ENCODE assay signal across 31 cellular contexts in the genomic region with DNA sequence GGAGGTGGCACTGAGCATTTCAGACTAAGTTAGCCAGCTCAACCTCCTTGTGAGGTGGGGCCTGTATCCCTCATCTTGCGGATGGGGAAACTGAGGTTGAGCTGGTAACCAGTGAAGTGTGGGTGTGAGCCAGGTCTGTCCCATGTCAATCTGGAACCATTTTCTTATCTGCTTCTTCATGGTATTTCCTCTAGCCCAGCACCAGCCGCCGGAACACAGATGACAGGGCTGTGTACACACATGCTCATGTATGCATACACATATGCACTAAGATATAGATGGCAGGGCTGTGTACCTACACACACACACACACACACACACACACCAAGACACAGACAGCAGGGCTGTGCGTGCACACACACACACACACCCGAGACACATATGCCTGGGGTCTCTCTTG. TPM values are rescaled to one million over a fixed set of nuclear protein-coding genes. Genes with fewer than 3 reads are reported as not detected.
"Had no signal": no experiment of that assay in that cellular context is flagged by ENCODE, and none has a peak within 500 bp of the region (broad histone marks: within the 10 kb centered on the region; RNA-seq: fewer than 3 reads in every experiment).

No MANE protein-coding gene starts in this region.

- H3K4me3 Mint-ChIP-seq: activated B cell treated with CpG ODN at 0.5 μM for 24 hours; activated CD4-positive, alpha-beta memory T cell treated with anti-CD3 and anti-CD28 coated beads for 36 hours; activated T-cell treated with anti-CD3 and anti-CD28 coated beads, Interleukin-2, amount 50 U/mL, for 4 hours; activated T-helper 17 cell treated with anti-CD3 and anti-CD28 coated beads, Interleukin-2, amount 50 U/mL, for 72 hours; effector memory CD8-positive, alpha-beta T cell; nephron; stimulated activated memory B cell treated with anti-CD40 and anti-IgM and Interleukin-4, amounts not matched to agents 10 μg/mL and 1 μg/mL and 100 μg/mL, for 72 hours; T-helper 2 cell treated with Interferon-gamma antibody and Interleukin-4, amounts not matched to agents 5 μg/mL and 100 μg/mL, for 36 hours had no signal

- DNase-seq: activated B cell treated with CpG ODN at 0.5 μM for 24 hours; activated CD4-positive, alpha-beta memory T cell treated with anti-CD3 and anti-CD28 coated beads for 36 hours; activated CD4-positive, alpha-beta T cell treated with anti-CD3 and anti-CD28 coated beads for 48 hours; activated CD8-positive, alpha-beta memory T cell treated with anti-CD3 and anti-CD28 coated beads, Interleukin-2, amount 50 U/mL, for 4 hours; activated naive CD4-positive, alpha-beta T cell treated with Interleukin-2 at 50 U/mL for 16 hours; activated T-cell treated with anti-CD3 and anti-CD28 coated beads, Interleukin-2, amount 50 U/mL, for 4 hours; cerebellar nuclear complex; effector memory CD8-positive, alpha-beta T cell; hippocampal formation; stimulated activated CD4-positive, alpha-beta T cell treated with anti-CD3 and anti-CD28 coated beads, Interleukin-1b, Interleukin-23, amount 100 ng/mL, for 48 hours; stimulated activated CD4-positive, alpha-beta T cell treated with anti-CD3 and anti-CD28 coated beads, Interleukin-4, amount 100 ng/mL, for 4 hours; stimulated activated CD8-positive, alpha-beta memory T cell treated with anti-CD3 and anti-CD28 coated beads, Interleukin-4, amount 100 ng/mL, for 48 hours; T-helper 1 cell had no signal

- H3K4me3 ChIP-seq: coronary artery, gastroesophageal sphincter, SJSA1, smooth muscle cell, tibial nerve had no signal

- H3K36me3 ChIP-seq: gastroesophageal sphincter, neutrophil, SJSA1, tibial nerve had no signal

- H3K4me1 ChIP-seq: gastroesophageal sphincter, SJSA1, tibial nerve had no signal

- FAIRE-seq: endothelial cell of umbilical vein, kidney had no signal

- H3K27me3 ChIP-seq: tibial nerve had no signal

- H3K9me3 Mint-ChIP-seq: activated B cell treated with CpG ODN at 0.5 μM for 24 hours; activated CD4-positive, alpha-beta memory T cell treated with anti-CD3 and anti-CD28 coated beads for 36 hours; activated T-cell treated with anti-CD3 and anti-CD28 coated beads, Interleukin-2, amount 50 U/mL, for 4 hours; activated T-helper 17 cell treated with anti-CD3 and anti-CD28 coated beads, Interleukin-2, amount 50 U/mL, for 72 hours; effector memory CD8-positive, alpha-beta T cell; nephron; stimulated activated memory B cell treated with anti-CD40 and anti-IgM and Interleukin-4, amounts not matched to agents 10 μg/mL and 1 μg/mL and 100 μg/mL, for 72 hours; T-helper 2 cell treated with Interferon-gamma antibody and Interleukin-4, amounts not matched to agents 5 μg/mL and 100 μg/mL, for 36 hours had no signal

- H3K4me1 Mint-ChIP-seq: activated B cell treated with CpG ODN at 0.5 μM for 24 hours; activated T-helper 17 cell treated with anti-CD3 and anti-CD28 coated beads, Interleukin-2, amount 50 U/mL, for 72 hours; nephron; stimulated activated memory B cell treated with anti-CD40 and anti-IgM and Interleukin-4, amounts not matched to agents 10 μg/mL and 1 μg/mL and 100 μg/mL, for 72 hours had no signal

- H3K27ac Mint-ChIP-seq: activated B cell treated with CpG ODN at 0.5 μM for 24 hours; activated CD4-positive, alpha-beta memory T cell treated with anti-CD3 and anti-CD28 coated beads for 36 hours; activated T-helper 17 cell treated with anti-CD3 and anti-CD28 coated beads, Interleukin-2, amount 50 U/mL, for 72 hours; effector memory CD8-positive, alpha-beta T cell; nephron; progenitor cell of endocrine pancreas; stimulated activated memory B cell treated with anti-CD40 and anti-IgM and Interleukin-4, amounts not matched to agents 10 μg/mL and 1 μg/mL and 100 μg/mL, for 72 hours; T-helper 2 cell treated with Interferon-gamma antibody and Interleukin-4, amounts not matched to agents 5 μg/mL and 100 μg/mL, for 36 hours had no signal

- H3K36me3 Mint-ChIP-seq: activated CD4-positive, alpha-beta memory T cell treated with anti-CD3 and anti-CD28 coated beads for 36 hours; stimulated activated memory B cell treated with anti-CD40 and anti-IgM and Interleukin-4, amounts not matched to agents 10 μg/mL and 1 μg/mL and 100 μg/mL, for 72 hours had no signal

- ATAC-seq: activated T-cell treated with anti-CD3 and anti-CD28 coated beads, Interleukin-2, amount 50 U/mL, for 4 hours; activated T-helper 17 cell treated with anti-CD3 and anti-CD28 coated beads, Interleukin-2, amount 50 U/mL, for 72 hours; effector memory CD8-positive, alpha-beta T cell; gastroesophageal sphincter; left lobe of liver; stimulated activated memory B cell treated with anti-CD40 and anti-IgM and Interleukin-4, amounts not matched to agents 10 μg/mL and 1 μg/mL and 100 μg/mL, for 72 hours had no signal

- H3K9me3 ChIP-seq: gastroesophageal sphincter, neutrophil, SJSA1, tibial nerve had no signal

- H3K27ac ChIP-seq: coronary artery, gastroesophageal sphincter, neutrophil, SJSA1, tibial nerve had no signal

RNA-seq across cellular contexts. Expression of a gene that starts 18.5 kb away (rescaled TPM):
- total RNA-seq: activated B cell treated with CpG ODN at 0.5 μM for 24 hours; activated CD4-positive, alpha-beta memory T cell treated with anti-CD3 and anti-CD28 coated beads for 36 hours; activated CD8-positive, alpha-beta memory T cell treated with anti-CD3 and anti-CD28 coated beads for 36 hours; activated T-cell treated with anti-CD3 and anti-CD28 coated beads, Interleukin-2, amount 50 U/mL, for 4 hours; activated T-helper 17 cell treated with anti-CD3 and anti-CD28 coated beads, Interleukin-2, amount 50 U/mL, for 72 hours; endothelial cell of umbilical vein; fibroblast of villous mesenchyme; osteocyte; progenitor cell of endocrine pancreas; SJSA1; smooth muscle cell had no signal
- polyA plus RNA-seq: endothelial cell of umbilical vein, fibroblast of lung, smooth muscle cell had no signal
